ENCODE assay signal across 9 cellular contexts in the genomic region with DNA sequence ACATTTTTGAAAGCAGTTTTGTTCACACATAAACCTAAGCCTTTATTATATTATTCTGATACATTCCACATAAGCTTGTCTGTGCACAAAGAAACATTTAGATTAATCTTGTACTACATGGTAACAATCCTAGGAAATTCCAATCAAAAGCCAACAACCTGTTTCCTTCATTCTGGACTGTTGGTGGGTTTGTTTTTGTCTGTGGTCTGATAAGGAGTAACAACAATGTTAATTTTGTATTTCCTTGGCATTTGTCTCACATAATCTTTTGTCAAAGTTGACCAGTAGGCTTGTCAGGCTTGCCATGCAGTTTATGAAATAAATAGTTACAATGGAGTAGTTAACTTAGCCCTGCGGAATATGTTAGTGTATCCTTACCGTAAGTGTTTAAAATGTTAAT.
DNase-seq lines count a peak whose midpoint lies in the region; ATAC-seq and TF ChIP-seq lines count a peak whose summit lies in the region.
"Had no signal": no experiment of that assay in that cellular context is flagged by ENCODE, and none has a peak within 500 bp of the region (broad histone marks: within the 10 kb centered on the region; RNA-seq: fewer than 3 reads in every experiment).

No MANE protein-coding gene starts in this region.

- H3K9me3 Mint-ChIP-seq in activated naive CD4-positive, alpha-beta T cell treated with anti-CD3 and anti-CD28 coated beads for 36 hours = peaks cover 4% of the 10 kb centered on the region
- H3K9me3 Mint-ChIP-seq in activated naive CD8-positive, alpha-beta T cell treated with anti-CD3 and anti-CD28 coated beads, Interleukin-2, amount 10 ng/mL, durations not matched to agents 7 days and 5 days = no peaks in the 10 kb centered on the region

- H3K36me3 ChIP-seq in right lobe of liver (no peaks in the 10 kb centered on the region), thyroid gland (no peaks in the 10 kb centered on the region), mucosa of descending colon (ENCODE audit: low read depth) (no peaks in the 10 kb centered on the region)

- H3K4me1 ChIP-seq in right lobe of liver (peaks cover 0 to 39% (median 15%) of the 10 kb centered on the region in 4 donors), thyroid gland (peaks cover 32 to 52% of the 10 kb centered on the region in 2 donors), mucosa of descending colon (ENCODE audit: low read depth) (peaks cover 16% of the 10 kb centered on the region)

- CTCF ChIA-PET in activated naive CD4-positive, alpha-beta T cell treated with anti-CD3 and anti-CD28 coated beads for 36 hours (lab: Charles Lee) = interaction anchor here (0.8 to 1.8 kb wide), 6 partner anchors 13 to 182 kb away, joined by 3 to 7 read pairs (median 4); no protein-coding TSS in a partner anchor

- no peak for DNase-seq in activated naive CD4-positive, alpha-beta T cell treated with anti-CD3 and anti-CD28 coated beads for 36 hours
- no peak for DNase-seq in activated naive CD4-positive, alpha-beta T cell treated with anti-CD3 and anti-CD28 coated beads, Interleukin-2, amount 50 U/mL, for 16 hours
- no peak for DNase-seq in activated naive CD8-positive, alpha-beta T cell treated with anti-CD3 and anti-CD28 coated beads, Interleukin-2, amount 10 ng/mL, durations not matched to agents 7 days and 5 days
- DNase-seq in right lobe of liver (no peak), thyroid gland (no peak), NCI-H524 treated with DMSO at 0.1 percent for 48 hours (lab: John Stamatoyannopoulos, UW) (no peak), mucosa of descending colon (no peak), NCI-H2171 (lab: John Stamatoyannopoulos, UW) (no peak)
- DNase-seq: NCI-H187 treated with DMSO at 0.1 percent for 48 hours had no signal

- TF ChIP-seq POLR2A in right lobe of liver (IDR thresholded peaks at IDR 0.05) (no peak), thyroid gland (IDR thresholded peaks at IDR 0.05) (no peak)

- H3K9me3 ChIP-seq in right lobe of liver (no peaks in the 10 kb centered on the region), thyroid gland (no peaks in the 10 kb centered on the region), mucosa of descending colon (no peaks in the 10 kb centered on the region)

- H3K27me3 Mint-ChIP-seq in activated naive CD4-positive, alpha-beta T cell treated with anti-CD3 and anti-CD28 coated beads for 36 hours (ENCODE audit: low read depth) = no peaks in the 10 kb centered on the region
- H3K27me3 Mint-ChIP-seq in activated naive CD8-positive, alpha-beta T cell treated with anti-CD3 and anti-CD28 coated beads, Interleukin-2, amount 10 ng/mL, durations not matched to agents 7 days and 5 days = no peaks in the 10 kb centered on the region

- POLR2A ChIA-PET in activated naive CD8-positive, alpha-beta T cell treated with anti-CD3 and anti-CD28 coated beads, Interleukin-2, amount 10 ng/mL, durations not matched to agents 7 days and 5 days (lab: Charles Lee) = interaction anchor here (1.2 to 9.5 kb wide), 9 partner anchors 10 to 183 kb away, joined by 3 to 164 read pairs (median 7); partner anchors contain the start of gene DHRS3

- no peak overlapping the region for H3K4me3 Mint-ChIP-seq in activated naive CD4-positive, alpha-beta T cell treated with anti-CD3 and anti-CD28 coated beads for 36 hours
- peak overlapping the region; percentile 46 for H3K4me3 Mint-ChIP-seq in activated naive CD8-positive, alpha-beta T cell treated with anti-CD3 and anti-CD28 coated beads, Interleukin-2, amount 10 ng/mL, durations not matched to agents 7 days and 5 days

- no peak for TF ChIP-seq CTCF in right lobe of liver (IDR thresholded peaks at IDR 0.05)
- no peak for TF ChIP-seq CTCF in thyroid gland (IDR thresholded peaks at IDR 0.05)
- no peak for TF ChIP-seq CTCF in mucosa of descending colon (IDR thresholded peaks at IDR 0.05)

- H3K27ac Mint-ChIP-seq in activated naive CD4-positive, alpha-beta T cell treated with anti-CD3 and anti-CD28 coated beads for 36 hours = peak overlapping the region; percentile 59
- peak overlapping the region; percentile 96 for H3K27ac Mint-ChIP-seq in activated naive CD8-positive, alpha-beta T cell treated with anti-CD3 and anti-CD28 coated beads, Interleukin-2, amount 10 ng/mL, durations not matched to agents 7 days and 5 days

- intact Hi-C loops in activated naive CD4-positive, alpha-beta T cell treated with anti-CD3 and anti-CD28 coated beads for 36 hours (cut with micrococcal nuclease) = loop anchor here (1.0 to 10.0 kb wide), 12 partner anchors 15 to 370 kb away; partner anchors contain the start of gene TNFRSF8
- intact Hi-C loops in right lobe of liver (cut with DNase I) (no loop called here), thyroid gland (cut with DNase I) (no loop called here), mucosa of descending colon (cut with DNase I, micrococcal nuclease) (no loop called here)

- H3K27ac ChIP-seq in right lobe of liver (peak overlapping the region; percentile 46 to 85 (median 59)), thyroid gland (peak overlapping the region; percentile 45 to 88 (median 79))

- peaks cover 9% of the 10 kb centered on the region for H3K36me3 Mint-ChIP-seq in activated naive CD4-positive, alpha-beta T cell treated with anti-CD3 and anti-CD28 coated beads for 36 hours (ENCODE audit: low read depth)
- H3K36me3 Mint-ChIP-seq in activated naive CD8-positive, alpha-beta T cell treated with anti-CD3 and anti-CD28 coated beads, Interleukin-2, amount 10 ng/mL, durations not matched to agents 7 days and 5 days = peaks cover 16% of the 10 kb centered on the region

- H3K27me3 ChIP-seq in right lobe of liver (no peaks in the 10 kb centered on the region), thyroid gland (no peaks in the 10 kb centered on the region)

- 84% methylated on average over 2 of the region's 2 CpGs for WGBS in right lobe of liver (ENCODE audit: insufficient coverage, low coverage, low lambda C conversion rate, missing lambda C conversion rate)
- 81 to 82% methylated on average over 2 of the region's 2 CpGs for WGBS in thyroid gland, 2 donors

- ATAC-seq in activated naive CD8-positive, alpha-beta T cell treated with anti-CD3 and anti-CD28 coated beads, Interleukin-2, amount 10 ng/mL, durations not matched to agents 7 days and 5 days (ENCODE audit: low read depth) = no peak
- ATAC-seq in right lobe of liver = peak in 2 of 4 donors; percentile 4 to 26
- no peak for ATAC-seq in mucosa of descending colon

- no peak overlapping the region for H3K4me3 ChIP-seq in right lobe of liver
- H3K4me3 ChIP-seq in thyroid gland (replicated peaks in 1 of 3) = no peak overlapping the region
- H3K4me3 ChIP-seq in mucosa of descending colon = no peak overlapping the region

- H3K4me1 Mint-ChIP-seq in activated naive CD4-positive, alpha-beta T cell treated with anti-CD3 and anti-CD28 coated beads for 36 hours (ENCODE audit: low read depth) = peaks cover 79% of the 10 kb centered on the region
- peaks cover 77% of the 10 kb centered on the region for H3K4me1 Mint-ChIP-seq in activated naive CD8-positive, alpha-beta T cell treated with anti-CD3 and anti-CD28 coated beads, Interleukin-2, amount 10 ng/mL, durations not matched to agents 7 days and 5 days
